Comparison of ENCODE assay signal across 1 cellular context in the genomic region with DNA sequence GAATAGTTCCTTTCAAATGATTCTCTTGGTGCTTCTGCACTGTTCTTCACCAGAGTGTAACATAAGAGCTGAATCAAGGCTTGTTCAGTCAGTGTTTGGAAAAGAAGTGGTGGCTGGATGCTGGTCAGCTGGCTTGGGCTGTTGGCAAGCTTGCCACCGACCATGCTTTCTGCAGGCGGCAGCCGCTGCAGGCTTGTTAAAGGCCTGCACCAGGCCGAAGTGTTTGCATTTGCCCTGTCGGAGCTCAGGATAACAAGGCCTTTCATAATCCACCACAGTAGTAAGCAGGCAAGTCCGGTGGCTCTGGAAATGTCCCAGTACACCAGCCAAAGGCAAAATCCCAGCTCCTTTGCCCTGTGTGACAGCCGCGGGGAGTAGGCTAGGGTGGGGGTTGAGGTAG.
TF ChIP-seq lines count a peak whose summit lies in the region.

No MANE protein-coding gene starts in this region.

TF ChIP-seq in HepG2, 621 proteins besides CTCF, POLR2A, EP300 and RAD21 (continued from another document and continues in another):
- TF ChIP-seq, protein P1, sequence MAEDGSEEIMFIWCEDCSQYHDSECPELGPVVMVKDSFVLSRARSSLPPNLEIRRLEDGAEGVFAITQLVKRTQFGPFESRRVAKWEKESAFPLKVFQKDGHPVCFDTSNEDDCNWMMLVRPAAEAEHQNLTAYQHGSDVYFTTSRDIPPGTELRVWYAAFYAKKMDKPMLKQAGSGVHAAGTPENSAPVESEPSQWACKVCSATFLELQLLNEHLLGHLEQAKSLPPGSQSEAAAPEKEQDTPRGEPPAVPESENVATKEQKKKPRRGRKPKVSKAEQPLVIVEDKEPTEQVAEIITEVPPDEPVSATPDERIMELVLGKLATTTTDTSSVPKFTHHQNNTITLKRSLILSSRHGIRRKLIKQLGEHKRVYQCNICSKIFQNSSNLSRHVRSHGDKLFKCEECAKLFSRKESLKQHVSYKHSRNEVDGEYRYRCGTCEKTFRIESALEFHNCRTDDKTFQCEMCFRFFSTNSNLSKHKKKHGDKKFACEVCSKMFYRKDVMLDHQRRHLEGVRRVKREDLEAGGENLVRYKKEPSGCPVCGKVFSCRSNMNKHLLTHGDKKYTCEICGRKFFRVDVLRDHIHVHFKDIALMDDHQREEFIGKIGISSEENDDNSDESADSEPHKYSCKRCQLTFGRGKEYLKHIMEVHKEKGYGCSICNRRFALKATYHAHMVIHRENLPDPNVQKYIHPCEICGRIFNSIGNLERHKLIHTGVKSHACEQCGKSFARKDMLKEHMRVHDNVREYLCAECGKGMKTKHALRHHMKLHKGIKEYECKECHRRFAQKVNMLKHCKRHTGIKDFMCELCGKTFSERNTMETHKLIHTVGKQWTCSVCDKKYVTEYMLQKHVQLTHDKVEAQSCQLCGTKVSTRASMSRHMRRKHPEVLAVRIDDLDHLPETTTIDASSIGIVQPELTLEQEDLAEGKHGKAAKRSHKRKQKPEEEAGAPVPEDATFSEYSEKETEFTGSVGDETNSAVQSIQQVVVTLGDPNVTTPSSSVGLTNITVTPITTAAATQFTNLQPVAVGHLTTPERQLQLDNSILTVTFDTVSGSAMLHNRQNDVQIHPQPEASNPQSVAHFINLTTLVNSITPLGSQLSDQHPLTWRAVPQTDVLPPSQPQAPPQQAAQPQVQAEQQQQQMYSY (CRISPR knock-in tag; IDR thresholded peaks at IDR 0.05) = no peak
- TF ChIP-seq ZNF138 (CRISPR knock-in tag; IDR thresholded peaks at IDR 0.05; ENCODE audit: low read depth) (no peak), ZNF784 (CRISPR knock-in tag; IDR thresholded peaks at IDR 0.05; ENCODE audit: borderline replicate concordance) (no peak), ADNP (CRISPR knock-in tag; IDR thresholded peaks at IDR 0.05) (no peak), FOXJ3 (CRISPR knock-in tag; IDR thresholded peaks at IDR 0.05; ENCODE audit: borderline replicate concordance) (peak; percentile 40; the same call in 1 of the 2 replicates), ZNF589 (CRISPR knock-in tag; conservative IDR thresholded peaks at IDR 0.05) (no peak), CBX2 (IDR thresholded peaks at IDR 0.05; ENCODE audit: low read depth, low read length) (no peak), CBX2 (CRISPR knock-in tag; IDR thresholded peaks at IDR 0.05; ENCODE audit: low read depth) (no peak), ZNF777 (CRISPR knock-in tag; IDR thresholded peaks at IDR 0.05) (no peak), NKX3-1 (CRISPR knock-in tag; IDR thresholded peaks at IDR 0.05) (no peak), ZEB1 (IDR thresholded peaks at IDR 0.05; ENCODE audit: insufficient replicate concordance, low read depth) (no peak), MED1 (CRISPR knock-in tag; IDR thresholded peaks at IDR 0.05) (no peak), ZNF619 (CRISPR knock-in tag; IDR thresholded peaks at IDR 0.05) (no peak), HDAC1 (CRISPR knock-in tag; IDR thresholded peaks at IDR 0.05) (no peak), ZNF674 (CRISPR knock-in tag; IDR thresholded peaks at IDR 0.05; ENCODE audit: low read depth) (no peak), SCMH1 (CRISPR knock-in tag; IDR thresholded peaks at IDR 0.05; ENCODE audit: borderline replicate concordance) (no peak), ZNF780A (CRISPR knock-in tag; IDR thresholded peaks at IDR 0.05) (no peak), KMT2A (CRISPR knock-in tag; IDR thresholded peaks at IDR 0.05) (peak; percentile 88), EEA1 (CRISPR knock-in tag; IDR thresholded peaks at IDR 0.05; ENCODE audit: borderline replicate concordance) (no peak), KDM5A (IDR thresholded peaks at IDR 0.05; ENCODE audit: borderline replicate concordance, low read length) (no peak), KLF11 (CRISPR knock-in tag; IDR thresholded peaks at IDR 0.05) (no peak), MEIS2 (CRISPR knock-in tag; IDR thresholded peaks at IDR 0.05) (no peak), CBX1 (IDR thresholded peaks at IDR 0.05; ENCODE audit: low read depth) (no peak), ATF5 (CRISPR knock-in tag; IDR thresholded peaks at IDR 0.05; ENCODE audit: low read depth) (no peak), CREBL2 (CRISPR knock-in tag; IDR thresholded peaks at IDR 0.05; ENCODE audit: borderline replicate concordance) (no peak), JUND (CRISPR knock-in tag; IDR thresholded peaks at IDR 0.05) (no peak), ESRRA (CRISPR knock-in tag; IDR thresholded peaks at IDR 0.05; ENCODE audit: low read depth) (no peak), NBN (conservative IDR thresholded peaks at IDR 0.05) (no peak), ZSCAN12 (CRISPR knock-in tag; IDR thresholded peaks at IDR 0.05) (no peak), FOSL2 (CRISPR knock-in tag; IDR thresholded peaks at IDR 0.05) (no peak), KAT8 (CRISPR knock-in tag; IDR thresholded peaks at IDR 0.05) (no peak), ZNF552 (CRISPR knock-in tag; IDR thresholded peaks at IDR 0.05; ENCODE audit: borderline replicate concordance) (no peak), RFXAP (CRISPR knock-in tag; IDR thresholded peaks at IDR 0.05; ENCODE audit: borderline replicate concordance) (no peak), ZNF878 (CRISPR knock-in tag; IDR thresholded peaks at IDR 0.05) (no peak), FOXC1 (CRISPR knock-in tag; IDR thresholded peaks at IDR 0.05; ENCODE audit: borderline replicate concordance) (no peak), KAT7 (CRISPR knock-in tag; IDR thresholded peaks at IDR 0.05; ENCODE audit: borderline replicate concordance) (0 out of 2 replicates have a peak, but pooled peaks have one; percentile 46), ISX (CRISPR knock-in tag; conservative IDR thresholded peaks at IDR 0.05) (no peak), CCAR2 (optimal IDR thresholded peaks at IDR 0.05; ENCODE audit: low read depth, low read length) (no peak)
- TF ChIP-seq, protein P2, sequence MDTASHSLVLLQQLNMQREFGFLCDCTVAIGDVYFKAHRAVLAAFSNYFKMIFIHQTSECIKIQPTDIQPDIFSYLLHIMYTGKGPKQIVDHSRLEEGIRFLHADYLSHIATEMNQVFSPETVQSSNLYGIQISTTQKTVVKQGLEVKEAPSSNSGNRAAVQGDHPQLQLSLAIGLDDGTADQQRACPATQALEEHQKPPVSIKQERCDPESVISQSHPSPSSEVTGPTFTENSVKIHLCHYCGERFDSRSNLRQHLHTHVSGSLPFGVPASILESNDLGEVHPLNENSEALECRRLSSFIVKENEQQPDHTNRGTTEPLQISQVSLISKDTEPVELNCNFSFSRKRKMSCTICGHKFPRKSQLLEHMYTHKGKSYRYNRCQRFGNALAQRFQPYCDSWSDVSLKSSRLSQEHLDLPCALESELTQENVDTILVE (CRISPR knock-in tag; IDR thresholded peaks at IDR 0.05) = no peak
- TF ChIP-seq, protein P3, sequence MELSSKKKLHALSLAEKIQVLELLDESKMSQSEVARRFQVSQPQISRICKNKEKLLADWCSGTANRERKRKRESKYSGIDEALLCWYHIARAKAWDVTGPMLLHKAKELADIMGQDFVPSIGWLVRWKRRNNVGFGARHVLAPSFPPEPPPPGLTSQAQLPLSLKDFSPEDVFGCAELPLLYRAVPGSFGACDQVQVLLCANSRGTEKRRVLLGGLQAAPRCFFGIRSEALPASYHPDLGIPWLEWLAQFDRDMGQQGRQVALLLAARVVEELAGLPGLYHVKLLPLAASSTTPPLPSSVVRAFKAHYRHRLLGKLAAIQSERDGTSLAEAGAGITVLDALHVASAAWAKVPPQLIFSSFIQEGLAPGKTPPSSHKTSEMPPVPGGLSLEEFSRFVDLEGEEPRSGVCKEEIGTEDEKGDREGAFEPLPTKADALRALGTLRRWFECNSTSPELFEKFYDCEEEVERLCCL (CRISPR knock-in tag; IDR thresholded peaks at IDR 0.05; ENCODE audit: borderline replicate concordance) = no peak
- TF ChIP-seq, protein P4, sequence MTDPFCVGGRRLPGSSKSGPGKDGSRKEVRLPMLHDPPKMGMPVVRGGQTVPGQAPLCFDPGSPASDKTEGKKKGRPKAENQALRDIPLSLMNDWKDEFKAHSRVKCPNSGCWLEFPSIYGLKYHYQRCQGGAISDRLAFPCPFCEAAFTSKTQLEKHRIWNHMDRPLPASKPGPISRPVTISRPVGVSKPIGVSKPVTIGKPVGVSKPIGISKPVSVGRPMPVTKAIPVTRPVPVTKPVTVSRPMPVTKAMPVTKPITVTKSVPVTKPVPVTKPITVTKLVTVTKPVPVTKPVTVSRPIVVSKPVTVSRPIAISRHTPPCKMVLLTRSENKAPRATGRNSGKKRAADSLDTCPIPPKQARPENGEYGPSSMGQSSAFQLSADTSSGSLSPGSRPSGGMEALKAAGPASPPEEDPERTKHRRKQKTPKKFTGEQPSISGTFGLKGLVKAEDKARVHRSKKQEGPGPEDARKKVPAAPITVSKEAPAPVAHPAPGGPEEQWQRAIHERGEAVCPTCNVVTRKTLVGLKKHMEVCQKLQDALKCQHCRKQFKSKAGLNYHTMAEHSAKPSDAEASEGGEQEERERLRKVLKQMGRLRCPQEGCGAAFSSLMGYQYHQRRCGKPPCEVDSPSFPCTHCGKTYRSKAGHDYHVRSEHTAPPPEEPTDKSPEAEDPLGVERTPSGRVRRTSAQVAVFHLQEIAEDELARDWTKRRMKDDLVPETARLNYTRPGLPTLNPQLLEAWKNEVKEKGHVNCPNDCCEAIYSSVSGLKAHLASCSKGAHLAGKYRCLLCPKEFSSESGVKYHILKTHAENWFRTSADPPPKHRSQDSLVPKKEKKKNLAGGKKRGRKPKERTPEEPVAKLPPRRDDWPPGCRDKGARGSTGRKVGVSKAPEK (CRISPR knock-in tag; IDR thresholded peaks at IDR 0.05; ENCODE audit: borderline replicate concordance) = no peak
- TF ChIP-seq, protein P5, sequence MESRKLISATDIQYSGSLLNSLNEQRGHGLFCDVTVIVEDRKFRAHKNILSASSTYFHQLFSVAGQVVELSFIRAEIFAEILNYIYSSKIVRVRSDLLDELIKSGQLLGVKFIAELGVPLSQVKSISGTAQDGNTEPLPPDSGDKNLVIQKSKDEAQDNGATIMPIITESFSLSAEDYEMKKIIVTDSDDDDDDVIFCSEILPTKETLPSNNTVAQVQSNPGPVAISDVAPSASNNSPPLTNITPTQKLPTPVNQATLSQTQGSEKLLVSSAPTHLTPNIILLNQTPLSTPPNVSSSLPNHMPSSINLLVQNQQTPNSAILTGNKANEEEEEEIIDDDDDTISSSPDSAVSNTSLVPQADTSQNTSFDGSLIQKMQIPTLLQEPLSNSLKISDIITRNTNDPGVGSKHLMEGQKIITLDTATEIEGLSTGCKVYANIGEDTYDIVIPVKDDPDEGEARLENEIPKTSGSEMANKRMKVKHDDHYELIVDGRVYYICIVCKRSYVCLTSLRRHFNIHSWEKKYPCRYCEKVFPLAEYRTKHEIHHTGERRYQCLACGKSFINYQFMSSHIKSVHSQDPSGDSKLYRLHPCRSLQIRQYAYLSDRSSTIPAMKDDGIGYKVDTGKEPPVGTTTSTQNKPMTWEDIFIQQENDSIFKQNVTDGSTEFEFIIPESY (CRISPR knock-in tag; IDR thresholded peaks at IDR 0.05) = no peak
- TF ChIP-seq, protein P6, sequence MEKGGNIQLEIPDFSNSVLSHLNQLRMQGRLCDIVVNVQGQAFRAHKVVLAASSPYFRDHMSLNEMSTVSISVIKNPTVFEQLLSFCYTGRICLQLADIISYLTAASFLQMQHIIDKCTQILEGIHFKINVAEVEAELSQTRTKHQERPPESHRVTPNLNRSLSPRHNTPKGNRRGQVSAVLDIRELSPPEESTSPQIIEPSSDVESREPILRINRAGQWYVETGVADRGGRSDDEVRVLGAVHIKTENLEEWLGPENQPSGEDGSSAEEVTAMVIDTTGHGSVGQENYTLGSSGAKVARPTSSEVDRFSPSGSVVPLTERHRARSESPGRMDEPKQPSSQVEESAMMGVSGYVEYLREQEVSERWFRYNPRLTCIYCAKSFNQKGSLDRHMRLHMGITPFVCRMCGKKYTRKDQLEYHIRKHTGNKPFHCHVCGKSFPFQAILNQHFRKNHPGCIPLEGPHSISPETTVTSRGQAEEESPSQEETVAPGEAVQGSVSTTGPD (CRISPR knock-in tag; IDR thresholded peaks at IDR 0.05) = no peak; the same call in 1 of the 2 replicates
- TF ChIP-seq, protein P7, sequence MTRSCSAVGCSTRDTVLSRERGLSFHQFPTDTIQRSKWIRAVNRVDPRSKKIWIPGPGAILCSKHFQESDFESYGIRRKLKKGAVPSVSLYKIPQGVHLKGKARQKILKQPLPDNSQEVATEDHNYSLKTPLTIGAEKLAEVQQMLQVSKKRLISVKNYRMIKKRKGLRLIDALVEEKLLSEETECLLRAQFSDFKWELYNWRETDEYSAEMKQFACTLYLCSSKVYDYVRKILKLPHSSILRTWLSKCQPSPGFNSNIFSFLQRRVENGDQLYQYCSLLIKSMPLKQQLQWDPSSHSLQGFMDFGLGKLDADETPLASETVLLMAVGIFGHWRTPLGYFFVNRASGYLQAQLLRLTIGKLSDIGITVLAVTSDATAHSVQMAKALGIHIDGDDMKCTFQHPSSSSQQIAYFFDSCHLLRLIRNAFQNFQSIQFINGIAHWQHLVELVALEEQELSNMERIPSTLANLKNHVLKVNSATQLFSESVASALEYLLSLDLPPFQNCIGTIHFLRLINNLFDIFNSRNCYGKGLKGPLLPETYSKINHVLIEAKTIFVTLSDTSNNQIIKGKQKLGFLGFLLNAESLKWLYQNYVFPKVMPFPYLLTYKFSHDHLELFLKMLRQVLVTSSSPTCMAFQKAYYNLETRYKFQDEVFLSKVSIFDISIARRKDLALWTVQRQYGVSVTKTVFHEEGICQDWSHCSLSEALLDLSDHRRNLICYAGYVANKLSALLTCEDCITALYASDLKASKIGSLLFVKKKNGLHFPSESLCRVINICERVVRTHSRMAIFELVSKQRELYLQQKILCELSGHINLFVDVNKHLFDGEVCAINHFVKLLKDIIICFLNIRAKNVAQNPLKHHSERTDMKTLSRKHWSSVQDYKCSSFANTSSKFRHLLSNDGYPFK (CRISPR knock-in tag; IDR thresholded peaks at IDR 0.05; ENCODE audit: borderline replicate concordance) = no peak; the same call in 1 of the 2 replicates
